17 cellular contexts compared by ENCODE assay signal in genomic region chr20:57743450-57744095, GRCh38.
"Had no signal": no experiment of that assay in that cellular context is flagged by ENCODE, and none has a peak within 500 bp of the region (broad histone marks: within the 10 kb centered on the region; RNA-seq: fewer than 3 reads in every experiment).

No MANE protein-coding gene starts in this region.

- H3K36me3 Mint-ChIP-seq: activated naive CD4-positive, alpha-beta T cell treated with anti-CD3 and anti-CD28 coated beads, Interleukin-2, amount 50 U/mL, for 72 hours; stimulated activated memory B cell treated with anti-CD40 and anti-IgM and Interleukin-4, amounts not matched to agents 10 μg/mL and 1 μg/mL and 100 μg/mL, for 72 hours; WTC11 had no signal

- H3K9me3 ChIP-seq: esophagus muscularis mucosa, tibial nerve had no signal

- H3K27ac ChIP-seq: esophagus muscularis mucosa, tibial nerve had no signal

- H3K27ac Mint-ChIP-seq: activated CD8-positive, alpha-beta T cell treated with anti-CD3 and anti-CD28 coated beads for 36 hours; activated naive CD4-positive, alpha-beta T cell treated with anti-CD3 and anti-CD28 coated beads, Interleukin-2, amount 50 U/mL, for 72 hours; stimulated activated memory B cell treated with anti-CD40 and anti-IgM and Interleukin-4, amounts not matched to agents 10 μg/mL and 1 μg/mL and 100 μg/mL, for 72 hours; T-helper 17 cell; WTC11 had no signal

- H3K9me3 Mint-ChIP-seq: activated CD8-positive, alpha-beta T cell treated with anti-CD3 and anti-CD28 coated beads for 36 hours; activated naive CD4-positive, alpha-beta T cell treated with anti-CD3 and anti-CD28 coated beads, Interleukin-2, amount 50 U/mL, for 72 hours; activated T-cell treated with anti-CD3 and anti-CD28 coated beads, Interleukin-2, amount 50 U/mL, for 4 hours; nephron; stimulated activated memory B cell treated with anti-CD40 and anti-IgM and Interleukin-4, amounts not matched to agents 10 μg/mL and 1 μg/mL and 100 μg/mL, for 72 hours; WTC11 had no signal

- H3K36me3 ChIP-seq: esophagus muscularis mucosa, tibial nerve had no signal

- H3K4me3 Mint-ChIP-seq: activated CD8-positive, alpha-beta T cell treated with anti-CD3 and anti-CD28 coated beads for 36 hours; activated T-cell treated with anti-CD3 and anti-CD28 coated beads, Interleukin-2, amount 50 U/mL, for 4 hours; nephron; stimulated activated memory B cell treated with anti-CD40 and anti-IgM and Interleukin-4, amounts not matched to agents 10 μg/mL and 1 μg/mL and 100 μg/mL, for 72 hours; T-helper 17 cell; WTC11 had no signal

- H3K4me3 ChIP-seq: esophagus muscularis mucosa, tibial nerve had no signal

- DNase-seq: activated CD4-positive, alpha-beta T cell treated with anti-CD3 and anti-CD28 coated beads for 4 hours; activated CD8-positive, alpha-beta T cell treated with anti-CD3 and anti-CD28 coated beads for 36 hours; activated gamma-delta T cell; activated T-cell treated with anti-CD3 and anti-CD28 coated beads, Interleukin-2, amount 50 U/mL, for 4 hours; hippocampal formation; mesenchymal stem cell; nucleus accumbens; stimulated activated CD4-positive, alpha-beta T cell treated with anti-CD3 and anti-CD28 coated beads, Interleukin-12 subunit alpha, Interleukin-12 subunit beta, amount 100 ng/mL, for 4 hours; stimulated activated CD4-positive, alpha-beta T cell treated with anti-CD3 and anti-CD28 coated beads, Interleukin-2, amount 100 ng/mL, for 24 hours; T-helper 17 cell had no signal

- H3K27me3 ChIP-seq: esophagus muscularis mucosa, tibial nerve had no signal

- ATAC-seq: activated CD8-positive, alpha-beta T cell treated with anti-CD3 and anti-CD28 coated beads for 36 hours; activated naive CD4-positive, alpha-beta T cell treated with anti-CD3 and anti-CD28 coated beads, Interleukin-2, amount 50 U/mL, for 72 hours; activated T-cell treated with anti-CD3 and anti-CD28 coated beads, Interleukin-2, amount 50 U/mL, for 4 hours; sciatic nerve; stimulated activated memory B cell treated with anti-CD40 and anti-IgM and Interleukin-4, amounts not matched to agents 10 μg/mL and 1 μg/mL and 100 μg/mL, for 72 hours; T-helper 17 cell; WTC11 had no signal
